8 cellular contexts compared by ENCODE assay signal in genomic region chr3:105868745-105869530, GRCh38. TPM values are rescaled to one million over a fixed set of nuclear protein-coding genes. Genes with fewer than 3 reads are reported as not detected.
DNase-seq lines count a peak whose midpoint lies in the region; ATAC-seq, FAIRE-seq and TF ChIP-seq lines count a peak whose summit lies in the region.

Gene CBLB (minus strand): TSS chr3:105869012. CDS start chr3:105867577, 1,435 bp downstream.

- TF ChIP-seq POLR2A in GM12891 (IDR thresholded peaks at IDR 0.05; ENCODE audit: low read depth, low read length) (peak; percentile 83), tibial nerve (IDR thresholded peaks at IDR 0.05) (peak; percentile 88 to 94)

- no peak for TF ChIP-seq CTCF in cardiac muscle cell (IDR thresholded peaks at IDR 0.05; ENCODE audit: low read depth, low read length)
- no peak for TF ChIP-seq CTCF in parathyroid adenoma (IDR thresholded peaks at IDR 0.05)
- TF ChIP-seq CTCF in tibial nerve (IDR thresholded peaks at IDR 0.05) = peak in 1 of 5 experiments; percentile 19

- TF ChIP-seq EP300 in tibial nerve (IDR thresholded peaks at IDR 0.05) = peak; percentile 14 to 98

- ATAC-seq in HG02840 (IDR thresholded peaks at IDR 0.05; ENCODE audit: low FRiP score, unreplicated experiment) (peak; percentile 85), T-cell (replicated peaks in 1 of 4) (peak; percentile 88 to 94 (median 91))

- peaks cover 39% of the 10 kb centered on the region for H3K4me1 ChIP-seq in cardiac muscle cell (ENCODE audit: low read depth)
- peaks cover 6% of the 10 kb centered on the region for H3K4me1 ChIP-seq in parathyroid adenoma
- peaks cover 0 to 42% (median 12%) of the 10 kb centered on the region in 4 donors for H3K4me1 ChIP-seq in tibial nerve

- no peaks in the 10 kb centered on the region for H3K27me3 ChIP-seq in cardiac muscle cell
- no peaks in the 10 kb centered on the region for H3K27me3 ChIP-seq in parathyroid adenoma (ENCODE audit: control insufficient read depth, insufficient read depth, low read length)
- H3K27me3 ChIP-seq in tibial nerve = no peaks in the 10 kb centered on the region

- peak within 1 kb of the TSS; percentile 88 to 98 (median 93) for H3K4me3 Mint-ChIP-seq in T-cell

- H3K9ac ChIP-seq in parathyroid adenoma = peak within 1 kb of the TSS; percentile 98

- peak within 1 kb of the TSS; percentile 91 for H3K4me3 ChIP-seq in cardiac muscle cell
- H3K4me3 ChIP-seq in parathyroid adenoma (ENCODE audit: low read depth, low read length) = peak within 1 kb of the TSS; percentile 97
- peak within 1 kb of the TSS; percentile 39 to 94 (median 90) for H3K4me3 ChIP-seq in tibial nerve

- H3K79me2 ChIP-seq in parathyroid adenoma = peaks cover 8% of the 10 kb centered on the region

- H3K9me3 ChIP-seq in cardiac muscle cell (ENCODE audit: low read depth) (no peaks in the 10 kb centered on the region), parathyroid adenoma (ENCODE audit: control insufficient read depth, low read length) (no peaks in the 10 kb centered on the region), tibial nerve (no peaks in the 10 kb centered on the region)

- no peaks in the 10 kb centered on the region for H3K9me3 Mint-ChIP-seq in T-cell

- CTCF ChIA-PET in T-cell (lab: Charles Lee) = interaction anchor here in 1 of 2 donors (0.6 to 1.5 kb wide), 5 partner anchors 8 to 501 kb away, joined by 3 read pairs; no protein-coding TSS in a partner anchor

- H3K36me3 ChIP-seq in cardiac muscle cell = peaks cover 4% of the 10 kb centered on the region
- no peaks in the 10 kb centered on the region for H3K36me3 ChIP-seq in parathyroid adenoma (ENCODE audit: control insufficient read depth, insufficient read depth, low read length)
- H3K36me3 ChIP-seq in tibial nerve = no peaks in the 10 kb centered on the region

- H3K27ac Mint-ChIP-seq in T-cell = peak within 1 kb of the TSS; percentile 96

- H3K4me1 Mint-ChIP-seq in T-cell = peaks cover 44 to 57% (median 46%) of the 10 kb centered on the region in 3 donors

- H3K27ac ChIP-seq in adipose tissue (ENCODE audit: low read depth, low read length) = peak within 1 kb of the TSS; percentile 86
- H3K27ac ChIP-seq in cardiac muscle cell = peak within 1 kb of the TSS; percentile 85
- H3K27ac ChIP-seq in parathyroid adenoma = peak within 1 kb of the TSS; percentile 86
- peak within 1 kb of the TSS; percentile 56 to 99 (median 96) for H3K27ac ChIP-seq in tibial nerve

- peak; percentile 96 for FAIRE-seq in GM12891 (lab: Jason Lieb, UNC)

- peak within 1 kb of the TSS; percentile 80 for H3K4me2 ChIP-seq in parathyroid adenoma (ENCODE audit: low read length)

- peaks cover 25% of the 10 kb centered on the region for H3K36me3 Mint-ChIP-seq in T-cell

- POLR2A ChIA-PET in T-cell (lab: Charles Lee) = interaction anchor here in 1 of 2 donors (0.6 to 1.0 kb wide), 5 partner anchors 12 to 180 kb away, joined by 3 to 5 read pairs (median 3); no protein-coding TSS in a partner anchor

- DNase-seq in GM12891 (ENCODE audit: insufficient read length, low spot score) (peak; percentile 75), NCI-H1436 treated with DMSO at 0.1 percent for 48 hours (lab: John Stamatoyannopoulos, UW) (peak; percentile 94), T-cell (peak; percentile 72 to 91 (median 82)), cardiac muscle cell (ENCODE audit: low read depth in 1 of 2, low spot score in 1 of 2) (peak; percentile 95 to 98), tibial nerve (ENCODE audit: low spot score in 2 of 2) (peak; percentile 89 to 91)

- 0 to 1% (median 1%) methylated on average over 53 to 67 of the region's 67 CpGs for WGBS in adipose tissue, 3 donors
- WGBS in tibial nerve, 2 donors = 0 to 1% methylated on average over 47 to 50 of the region's 67 CpGs

- peak within 1 kb of the TSS; percentile 99 for H2AFZ ChIP-seq in parathyroid adenoma

- no peaks in the 10 kb centered on the region for H3K27me3 Mint-ChIP-seq in T-cell

TF ChIP-seq in GM12891, 5 proteins besides CTCF, POLR2A, EP300 and RAD21:
- TF ChIP-seq PAX5 (IDR thresholded peaks at IDR 0.05; ENCODE audit: insufficient read depth, low read length, severe bottlenecking) = no peak
- TF ChIP-seq TAF1 (IDR thresholded peaks at IDR 0.05; ENCODE audit: low read depth, low read length) = peak; percentile 78
- TF ChIP-seq POLR2AphosphoS5 (IDR thresholded peaks at IDR 0.05; ENCODE audit: low read depth, low read length) = peak; percentile 78
- peak; percentile 35; the same call in 1 of the 2 replicates for TF ChIP-seq SPI1 (IDR thresholded peaks at IDR 0.05; ENCODE audit: low read depth, low read length)
- TF ChIP-seq POU2F2 (IDR thresholded peaks at IDR 0.05; ENCODE audit: low read depth, low read length) = 0 out of 2 replicates have a peak, but pooled peaks have one; percentile 7
TF ChIP-seq in GM12891: peak in this region for 4.

RNA-seq across cellular contexts. Expression of gene CBLB, which starts in this region (rescaled TPM):
- polyA plus RNA-seq in GM12891 (2012; ENCODE audit: low read depth, missing spikeins) = 27.6 TPM
- total RNA-seq in T-cell (100 to 1,000 TPM in 2 of 5 donors, 10 to 100 TPM in 3; 81.3 to 120 (median 99.6) TPM), cardiac muscle cell (48.2 and 53.1 TPM in 2 replicates), tibial nerve (100 to 1,000 TPM; 154 to 177 (median 169) TPM)
- polyA plus RNA-seq in adipose tissue (10 to 100 TPM in 2 of 3 donors, 1 to 10 TPM in 1; 3.4 to 20.9 (median 17.5) TPM), cardiac muscle cell (30.3 and 34.9 TPM in 2 replicates)

Comparison
In these comparisons a context has a peak if more than half of its experiments do, and no peak if none do; other contexts are left out.
1. Peak in every context shown above with its lines: DNase-seq, ATAC-seq, H3K4me3 ChIP-seq and H3K27ac ChIP-seq.